Comparison of ENCODE assay signal across 14 cellular contexts in genomic region chr2:109110185-109110584, GRCh38. TPM values are rescaled to one million over a fixed set of nuclear protein-coding genes. Genes with fewer than 3 reads are reported as not detected.
A peak's percentile ranks its signal among the peaks of the same experiment; 100 is the strongest.
DNase-seq lines count a peak whose midpoint lies in the region.
"Had no signal": no experiment of that assay in that cellular context is flagged by ENCODE, and none has a peak within 500 bp of the region (broad histone marks: within the 10 kb centered on the region; RNA-seq: fewer than 3 reads in every experiment).

No MANE protein-coding gene starts in this region.

- DNase-seq in DMS 273 (lab: John Stamatoyannopoulos, UW; ENCODE audit: unreplicated experiment) (peak; percentile 79), DMS 273 treated with DMSO at 0.1 percent for 48 hours (lab: John Stamatoyannopoulos, UW) (no peak), NCI-H748 (lab: John Stamatoyannopoulos, UW; ENCODE audit: unreplicated experiment) (peak; percentile 70), NCI-H748 treated with DMSO at 0.1 percent for 48 hours (lab: John Stamatoyannopoulos, UW) (no peak), NCI-H2171 (lab: John Stamatoyannopoulos, UW) (peak; percentile 80), NCI-H82 treated with DMSO at 0.1 percent for 48 hours (lab: John Stamatoyannopoulos, UW; ENCODE audit: unreplicated experiment) (peak; percentile 42), OCI-M2 (lab: John Stamatoyannopoulos, UW; ENCODE audit: unreplicated experiment) (no peak), A172 (ENCODE audit: low spot score) (no peak)
- DNase-seq: COR-L47, GOT3, MM.1S, NCI-H2029, NCI-H226, Peyer's patch had no signal

RNA-seq across cellular contexts. Expression of gene SH3RF3, which starts 18.8 kb away (rescaled TPM):
- total RNA-seq in A172 (2014; rRNA removed; shearing (Covaris generic)), result 2.1 and 3.6 TPM in 2 replicates

Comparison
In these comparisons a context has a peak if more than half of its experiments do, and no peak if none do; other contexts are left out.
1. DNase-seq: peak in DMS 273 (single experiment), NCI-H748 (single experiment), NCI-H2171 (single experiment) and NCI-H82 treated with DMSO at 0.1 percent for 48 hours (single experiment); none in DMS 273 treated with DMSO at 0.1 percent for 48 hours (single experiment), NCI-H748 treated with DMSO at 0.1 percent for 48 hours (single experiment), OCI-M2 (single experiment) and A172 (single experiment).